12 cellular contexts compared by ENCODE assay signal in the genomic region with DNA sequence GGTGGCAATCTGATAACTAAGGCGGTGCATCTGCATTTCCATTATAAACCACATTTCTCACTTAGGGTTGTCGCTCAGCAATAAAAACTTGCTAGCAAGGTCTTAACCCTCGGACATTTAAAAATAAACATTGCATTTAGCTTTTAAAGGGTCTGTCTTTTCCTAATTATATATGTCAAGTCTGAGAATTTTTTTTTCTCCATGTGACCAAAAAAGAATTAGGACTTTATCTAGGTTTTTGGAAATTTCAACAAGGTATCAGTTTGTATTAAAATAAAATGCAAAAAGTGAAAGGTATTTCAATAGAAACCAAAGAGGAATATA.
"Had no signal": no experiment of that assay in that cellular context is flagged by ENCODE, and none has a peak within 500 bp of the region (broad histone marks: within the 10 kb centered on the region; RNA-seq: fewer than 3 reads in every experiment).

No MANE protein-coding gene starts in this region.

- H3K27ac ChIP-seq: HL-60 had no signal

- H3K9me3 ChIP-seq: MG63, SK-N-SH had no signal

- H3K4me3 ChIP-seq: MG63 had no signal

- H3K36me3 ChIP-seq: MG63 had no signal

- H3K27me3 ChIP-seq: MG63 had no signal

- DNase-seq: KG1, MG63, NCI-H1092, NCI-H187, NCI-H2029, NCI-H2171, NCI-H226, NCI-H446, NCI-H524 treated with DMSO at 0.1 percent for 48 hours, SK-N-SH, T-cell had no signal

- H3K9me2 ChIP-seq: SK-N-SH had no signal

- H3K4me2 ChIP-seq: SK-N-SH had no signal
